ENCODE assay signal across 16 cellular contexts in the genomic region with DNA sequence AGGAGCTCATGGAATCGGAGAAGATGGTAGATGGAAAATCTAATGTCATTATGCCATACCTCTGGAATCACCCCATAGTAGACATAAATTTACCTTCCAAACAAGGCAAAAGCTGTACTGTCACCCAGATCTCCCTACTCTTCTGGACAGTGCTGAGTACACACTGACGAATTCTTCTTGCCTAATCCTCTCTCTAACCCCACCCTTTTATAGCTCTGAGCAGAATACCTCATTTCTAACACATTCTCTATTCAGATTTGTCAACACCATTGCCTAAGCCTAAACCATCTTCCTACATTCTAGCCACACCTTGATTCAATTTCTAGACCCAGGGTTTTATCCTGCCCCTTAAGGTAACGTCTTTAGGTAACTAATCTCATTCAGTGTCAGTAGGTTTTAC.
"Had no signal": no experiment of that assay in that cellular context is flagged by ENCODE, and none has a peak within 500 bp of the region (broad histone marks: within the 10 kb centered on the region; RNA-seq: fewer than 3 reads in every experiment).

No MANE protein-coding gene starts in this region.

- H3K36me3 ChIP-seq: ascending aorta, pancreas, sigmoid colon, stomach had no signal

- H3K27ac Mint-ChIP-seq: activated CD4-positive, alpha-beta memory T cell treated with anti-CD3 and anti-CD28 coated beads for 36 hours; activated CD4-positive, alpha-beta T cell treated with anti-CD3 and anti-CD28 coated beads for 36 hours; activated CD8-positive, alpha-beta memory T cell treated with anti-CD3 and anti-CD28 coated beads, Interleukin-2, amount 10 ng/mL, durations not matched to agents 7 days and 5 days; activated naive CD4-positive, alpha-beta T cell treated with anti-CD3 and anti-CD28 coated beads for 36 hours; activated naive CD8-positive, alpha-beta T cell treated with anti-CD3 and anti-CD28 coated beads, Interleukin-2, amount 50 U/mL, for 24 hours; activated T-helper 2 cell treated with anti-CD3 and anti-CD28 coated beads, Interferon-gamma antibody, Interleukin-2, Interleukin-4, amounts not matched to agents 10 μg/mL and 5 μg/mL and 100 μg/mL, durations not matched to agents 14 hours and 24 hours and 36 hours; effector memory CD8-positive, alpha-beta T cell had no signal

- H3K4me1 ChIP-seq: ascending aorta, pancreas, sigmoid colon, stomach, testis had no signal

- H3K4me1 Mint-ChIP-seq: activated CD4-positive, alpha-beta T cell treated with anti-CD3 and anti-CD28 coated beads for 36 hours; activated CD8-positive, alpha-beta memory T cell treated with anti-CD3 and anti-CD28 coated beads, Interleukin-2, amount 10 ng/mL, durations not matched to agents 7 days and 5 days; activated naive CD8-positive, alpha-beta T cell treated with anti-CD3 and anti-CD28 coated beads, Interleukin-2, amount 50 U/mL, for 24 hours had no signal

- FAIRE-seq: pancreas had no signal

- H3K27me3 ChIP-seq: ascending aorta, pancreas, sigmoid colon, stomach, testis had no signal

- H3K27me3 Mint-ChIP-seq: activated CD8-positive, alpha-beta memory T cell treated with anti-CD3 and anti-CD28 coated beads, Interleukin-2, amount 10 ng/mL, durations not matched to agents 7 days and 5 days; activated naive CD8-positive, alpha-beta T cell treated with anti-CD3 and anti-CD28 coated beads, Interleukin-2, amount 50 U/mL, for 24 hours; effector memory CD8-positive, alpha-beta T cell had no signal

- ATAC-seq: activated CD4-positive, alpha-beta T cell treated with anti-CD3 and anti-CD28 coated beads for 36 hours; activated CD8-positive, alpha-beta memory T cell treated with anti-CD3 and anti-CD28 coated beads, Interleukin-2, amount 10 ng/mL, durations not matched to agents 7 days and 5 days; activated naive CD8-positive, alpha-beta T cell treated with anti-CD3 and anti-CD28 coated beads, Interleukin-2, amount 50 U/mL, for 24 hours; effector memory CD8-positive, alpha-beta T cell; pancreas had no signal

- H3K4me3 Mint-ChIP-seq: activated CD4-positive, alpha-beta memory T cell treated with anti-CD3 and anti-CD28 coated beads for 36 hours; activated CD4-positive, alpha-beta T cell treated with anti-CD3 and anti-CD28 coated beads for 36 hours; activated CD8-positive, alpha-beta memory T cell treated with anti-CD3 and anti-CD28 coated beads, Interleukin-2, amount 10 ng/mL, durations not matched to agents 7 days and 5 days; activated naive CD4-positive, alpha-beta T cell treated with anti-CD3 and anti-CD28 coated beads for 36 hours; activated naive CD8-positive, alpha-beta T cell treated with anti-CD3 and anti-CD28 coated beads, Interleukin-2, amount 50 U/mL, for 24 hours; effector memory CD8-positive, alpha-beta T cell had no signal

- DNase-seq: activated CD4-positive, alpha-beta memory T cell treated with anti-CD3 and anti-CD28 coated beads for 36 hours; activated CD4-positive, alpha-beta T cell treated with anti-CD3 and anti-CD28 coated beads for 36 hours; activated CD8-positive, alpha-beta memory T cell treated with anti-CD3 and anti-CD28 coated beads, Interleukin-2, amount 10 ng/mL, durations not matched to agents 7 days and 5 days; activated naive CD4-positive, alpha-beta T cell treated with anti-CD3 and anti-CD28 coated beads for 36 hours; activated naive CD8-positive, alpha-beta T cell treated with anti-CD3 and anti-CD28 coated beads, Interleukin-2, amount 50 U/mL, for 24 hours; activated T-cell treated with anti-CD3 and anti-CD28 coated beads, Interleukin-2, amount 50 U/mL, for 1 hour; dermis blood vessel endothelial cell; effector memory CD8-positive, alpha-beta T cell; pancreas; sigmoid colon; stimulated activated CD4-positive, alpha-beta T cell treated with anti-CD3 and anti-CD28 coated beads, Interleukin-1b, Interleukin-23, amount 100 ng/mL, for 48 hours; stomach; testis had no signal

- H3K27ac ChIP-seq: ascending aorta, pancreas, sigmoid colon, stomach, testis, VCaP had no signal

- H3K9me3 Mint-ChIP-seq: activated CD4-positive, alpha-beta memory T cell treated with anti-CD3 and anti-CD28 coated beads for 36 hours; activated naive CD4-positive, alpha-beta T cell treated with anti-CD3 and anti-CD28 coated beads for 36 hours; activated naive CD8-positive, alpha-beta T cell treated with anti-CD3 and anti-CD28 coated beads, Interleukin-2, amount 50 U/mL, for 24 hours; activated T-helper 2 cell treated with anti-CD3 and anti-CD28 coated beads, Interferon-gamma antibody, Interleukin-2, Interleukin-4, amounts not matched to agents 10 μg/mL and 5 μg/mL and 100 μg/mL, durations not matched to agents 14 hours and 24 hours and 36 hours had no signal

- H3K9me3 ChIP-seq: ascending aorta, pancreas, sigmoid colon, stomach, testis had no signal

- H3K36me3 Mint-ChIP-seq: activated CD4-positive, alpha-beta memory T cell treated with anti-CD3 and anti-CD28 coated beads for 36 hours; activated CD8-positive, alpha-beta memory T cell treated with anti-CD3 and anti-CD28 coated beads, Interleukin-2, amount 10 ng/mL, durations not matched to agents 7 days and 5 days had no signal

- H3K4me3 ChIP-seq: ascending aorta, pancreas, sigmoid colon, stomach, testis had no signal
